Comparison of ENCODE assay signal across 1 cellular context in genomic region chr11:64492561-64492960, GRCh38.
TF ChIP-seq lines count a peak whose summit lies in the region.

No MANE protein-coding gene starts in this region.

TF ChIP-seq in SK-N-SH, 30 proteins besides CTCF, POLR2A, EP300 and RAD21 (continued from another document):
- TF ChIP-seq TCF12 (IDR thresholded peaks at IDR 0.05) (no peak), SMC3 (IDR thresholded peaks at IDR 0.05; ENCODE audit: low read depth, low read length) (no peak)
